Comparison of ENCODE assay signal across 28 cellular contexts in genomic region chr11:70026012-70026411, GRCh38. TPM values are rescaled to one million over a fixed set of nuclear protein-coding genes. Genes with fewer than 3 reads are reported as not detected.
"Had no signal": no experiment of that assay in that cellular context is flagged by ENCODE, and none has a peak within 500 bp of the region (broad histone marks: within the 10 kb centered on the region; RNA-seq: fewer than 3 reads in every experiment).

No MANE protein-coding gene starts in this region.

- H3K27ac ChIP-seq: ascending aorta, body of pancreas, breast epithelium, SJCRH30, SK-N-MC had no signal

- H3K36me3 ChIP-seq: ascending aorta, breast epithelium, SJCRH30 had no signal

- ATAC-seq: activated CD8-positive, alpha-beta T cell treated with anti-CD3 and anti-CD28 coated beads, Interleukin-2, amount 10 ng/mL, durations not matched to agents 7 days and 5 days; body of pancreas; Panc1 had no signal

- H3K27me3 ChIP-seq: ascending aorta, body of pancreas, breast epithelium, SJCRH30 had no signal

- H3K4me1 ChIP-seq: body of pancreas, breast epithelium, SJCRH30 had no signal

- DNase-seq: activated CD4-positive, alpha-beta T cell treated with anti-CD3 and anti-CD28 coated beads, Interleukin-2, amount 10 ng/mL, durations not matched to agents 24 days and 14 days; activated CD4-positive, alpha-beta T cell treated with anti-CD3 and anti-CD28 coated beads, Interleukin-2, amount 50 U/mL, for 4 hours; activated CD8-positive, alpha-beta T cell treated with anti-CD3 and anti-CD28 coated beads, Interleukin-2, amount 10 ng/mL, durations not matched to agents 7 days and 5 days; activated gamma-delta T cell; activated naive CD4-positive, alpha-beta T cell treated with Interleukin-2 at 50 U/mL for 16 hours; activated naive CD8-positive, alpha-beta T cell treated with anti-CD3 and anti-CD28 coated beads, Interleukin-2, amount 10 ng/mL, durations not matched to agents 7 days and 5 days; activated T-cell treated with anti-CD3 and anti-CD28 coated beads, Interleukin-2, amount 50 U/mL, for 24 hours; amygdala; body of pancreas; Karpas-422; NCI-H1105 treated with DMSO at 0.1 percent for 48 hours; NCI-H1436; NCI-H1694; NCI-H1930; NCI-H2081 treated with DMSO at 0.1 percent for 48 hours; NCI-H345; NCI-H524 treated with DMSO at 0.1 percent for 48 hours; SHP77; SJCRH30; T1000 had no signal

- H3K9me3 ChIP-seq: ascending aorta, body of pancreas, breast epithelium, SJCRH30 had no signal

- H3K4me3 ChIP-seq: ascending aorta, body of pancreas, breast epithelium, SJCRH30, SK-N-MC had no signal

RNA-seq across cellular contexts. Expression of gene ANO1, which starts 52.1 kb away (rescaled TPM):
- total RNA-seq: activated CD4-positive, alpha-beta T cell treated with anti-CD3 and anti-CD28 coated beads, Interleukin-2, amount 10 ng/mL, durations not matched to agents 24 days and 14 days; activated CD8-positive, alpha-beta T cell treated with anti-CD3 and anti-CD28 coated beads, Interleukin-2, amount 10 ng/mL, durations not matched to agents 7 days and 5 days; activated naive CD8-positive, alpha-beta T cell treated with anti-CD3 and anti-CD28 coated beads, Interleukin-2, amount 10 ng/mL, durations not matched to agents 7 days and 5 days; activated T-helper 2 cell treated with anti-CD3 and anti-CD28 coated beads, Interferon-gamma antibody, Interleukin-2, Interleukin-4, amounts not matched to agents 10 μg/mL and 5 μg/mL and 100 μg/mL, durations not matched to agents 14 hours and 24 hours and 36 hours; MCF 10A; T-helper 1 cell treated with Interleukin-12 subunit alpha and Interleukin-12 subunit beta and Interleukin-4 antibody, amounts not matched to agents 30 ng/mL and 1 ng/mL, for 36 hours; T-helper 2 cell treated with Interferon-gamma antibody and Interleukin-4, amounts not matched to agents 100 ng/mL and 5 ng/mL, for 36 hours had no signal
